Comparison of ENCODE assay signal across 1 cellular context in genomic region chr6:27138837-27139752, GRCh38.
TF ChIP-seq lines count a peak whose summit lies in the region.

No MANE protein-coding gene starts in this region.

TF ChIP-seq in GM23338, 12 proteins besides CTCF, POLR2A, EP300 and RAD21 (continued from another document):
- TF ChIP-seq ZNF462 (CRISPR knock-in tag; IDR thresholded peaks at IDR 0.05) (peak; percentile 48), ZNF114 (CRISPR knock-in tag; IDR thresholded peaks at IDR 0.05) (0 out of 2 replicates have a peak, but pooled peaks have one; percentile 50), NANOG (IDR thresholded peaks at IDR 0.05; ENCODE audit: borderline replicate concordance) (0 out of 2 replicates have a peak, but pooled peaks have one; percentile 12)
- TF ChIP-seq, protein P1, sequence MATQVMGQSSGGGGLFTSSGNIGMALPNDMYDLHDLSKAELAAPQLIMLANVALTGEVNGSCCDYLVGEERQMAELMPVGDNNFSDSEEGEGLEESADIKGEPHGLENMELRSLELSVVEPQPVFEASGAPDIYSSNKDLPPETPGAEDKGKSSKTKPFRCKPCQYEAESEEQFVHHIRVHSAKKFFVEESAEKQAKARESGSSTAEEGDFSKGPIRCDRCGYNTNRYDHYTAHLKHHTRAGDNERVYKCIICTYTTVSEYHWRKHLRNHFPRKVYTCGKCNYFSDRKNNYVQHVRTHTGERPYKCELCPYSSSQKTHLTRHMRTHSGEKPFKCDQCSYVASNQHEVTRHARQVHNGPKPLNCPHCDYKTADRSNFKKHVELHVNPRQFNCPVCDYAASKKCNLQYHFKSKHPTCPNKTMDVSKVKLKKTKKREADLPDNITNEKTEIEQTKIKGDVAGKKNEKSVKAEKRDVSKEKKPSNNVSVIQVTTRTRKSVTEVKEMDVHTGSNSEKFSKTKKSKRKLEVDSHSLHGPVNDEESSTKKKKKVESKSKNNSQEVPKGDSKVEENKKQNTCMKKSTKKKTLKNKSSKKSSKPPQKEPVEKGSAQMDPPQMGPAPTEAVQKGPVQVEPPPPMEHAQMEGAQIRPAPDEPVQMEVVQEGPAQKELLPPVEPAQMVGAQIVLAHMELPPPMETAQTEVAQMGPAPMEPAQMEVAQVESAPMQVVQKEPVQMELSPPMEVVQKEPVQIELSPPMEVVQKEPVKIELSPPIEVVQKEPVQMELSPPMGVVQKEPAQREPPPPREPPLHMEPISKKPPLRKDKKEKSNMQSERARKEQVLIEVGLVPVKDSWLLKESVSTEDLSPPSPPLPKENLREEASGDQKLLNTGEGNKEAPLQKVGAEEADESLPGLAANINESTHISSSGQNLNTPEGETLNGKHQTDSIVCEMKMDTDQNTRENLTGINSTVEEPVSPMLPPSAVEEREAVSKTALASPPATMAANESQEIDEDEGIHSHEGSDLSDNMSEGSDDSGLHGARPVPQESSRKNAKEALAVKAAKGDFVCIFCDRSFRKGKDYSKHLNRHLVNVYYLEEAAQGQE (IDR thresholded peaks at IDR 0.05; ENCODE audit: unreplicated experiment), result no peak
